ENCODE assay signal across 1 cellular context in the genomic region with DNA sequence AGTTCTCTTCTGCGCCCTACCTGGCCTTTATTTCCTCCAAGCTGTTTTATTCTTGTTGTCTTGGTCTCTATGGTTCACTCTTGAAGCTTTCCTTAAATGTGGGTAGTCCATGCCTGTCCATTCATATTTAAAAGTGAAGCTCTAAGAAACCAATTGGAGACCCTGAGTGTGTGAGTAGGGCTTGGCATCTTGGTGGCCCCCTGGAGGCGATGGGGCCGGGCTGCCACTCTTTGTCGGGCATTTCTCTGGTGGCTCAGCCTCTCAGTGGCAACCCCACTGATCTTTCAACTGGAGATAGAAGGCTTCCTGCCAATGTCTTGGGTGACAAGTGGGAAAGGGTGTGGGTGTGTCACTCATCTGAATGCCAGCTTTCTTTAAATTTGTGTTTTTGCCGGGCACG.
TF ChIP-seq lines count a peak whose summit lies in the region.

No MANE protein-coding gene starts in this region.

TF ChIP-seq in GM23338, 12 proteins besides CTCF, POLR2A, EP300 and RAD21:
- TF ChIP-seq JUNB (IDR thresholded peaks at IDR 0.05; ENCODE audit: unreplicated experiment) (no peak), NANOG (IDR thresholded peaks at IDR 0.05; ENCODE audit: borderline replicate concordance) (no peak), POLR2AphosphoS5 (IDR thresholded peaks at IDR 0.05; ENCODE audit: low read depth) (no peak), CREB1 (CRISPR knock-in tag; IDR thresholded peaks at IDR 0.05; ENCODE audit: low read depth) (no peak), ZNF331 (CRISPR knock-in tag; IDR thresholded peaks at IDR 0.05; ENCODE audit: low read depth) (no peak), ZNF114 (CRISPR knock-in tag; IDR thresholded peaks at IDR 0.05) (no peak), EZH2phosphoT487 (IDR thresholded peaks at IDR 0.05; ENCODE audit: unreplicated experiment) (no peak), STAT1 (IDR thresholded peaks at IDR 0.05; ENCODE audit: unreplicated experiment) (no peak), EZH2 (IDR thresholded peaks at IDR 0.05; ENCODE audit: low read depth, unreplicated experiment) (no peak)
- TF ChIP-seq, protein P1, sequence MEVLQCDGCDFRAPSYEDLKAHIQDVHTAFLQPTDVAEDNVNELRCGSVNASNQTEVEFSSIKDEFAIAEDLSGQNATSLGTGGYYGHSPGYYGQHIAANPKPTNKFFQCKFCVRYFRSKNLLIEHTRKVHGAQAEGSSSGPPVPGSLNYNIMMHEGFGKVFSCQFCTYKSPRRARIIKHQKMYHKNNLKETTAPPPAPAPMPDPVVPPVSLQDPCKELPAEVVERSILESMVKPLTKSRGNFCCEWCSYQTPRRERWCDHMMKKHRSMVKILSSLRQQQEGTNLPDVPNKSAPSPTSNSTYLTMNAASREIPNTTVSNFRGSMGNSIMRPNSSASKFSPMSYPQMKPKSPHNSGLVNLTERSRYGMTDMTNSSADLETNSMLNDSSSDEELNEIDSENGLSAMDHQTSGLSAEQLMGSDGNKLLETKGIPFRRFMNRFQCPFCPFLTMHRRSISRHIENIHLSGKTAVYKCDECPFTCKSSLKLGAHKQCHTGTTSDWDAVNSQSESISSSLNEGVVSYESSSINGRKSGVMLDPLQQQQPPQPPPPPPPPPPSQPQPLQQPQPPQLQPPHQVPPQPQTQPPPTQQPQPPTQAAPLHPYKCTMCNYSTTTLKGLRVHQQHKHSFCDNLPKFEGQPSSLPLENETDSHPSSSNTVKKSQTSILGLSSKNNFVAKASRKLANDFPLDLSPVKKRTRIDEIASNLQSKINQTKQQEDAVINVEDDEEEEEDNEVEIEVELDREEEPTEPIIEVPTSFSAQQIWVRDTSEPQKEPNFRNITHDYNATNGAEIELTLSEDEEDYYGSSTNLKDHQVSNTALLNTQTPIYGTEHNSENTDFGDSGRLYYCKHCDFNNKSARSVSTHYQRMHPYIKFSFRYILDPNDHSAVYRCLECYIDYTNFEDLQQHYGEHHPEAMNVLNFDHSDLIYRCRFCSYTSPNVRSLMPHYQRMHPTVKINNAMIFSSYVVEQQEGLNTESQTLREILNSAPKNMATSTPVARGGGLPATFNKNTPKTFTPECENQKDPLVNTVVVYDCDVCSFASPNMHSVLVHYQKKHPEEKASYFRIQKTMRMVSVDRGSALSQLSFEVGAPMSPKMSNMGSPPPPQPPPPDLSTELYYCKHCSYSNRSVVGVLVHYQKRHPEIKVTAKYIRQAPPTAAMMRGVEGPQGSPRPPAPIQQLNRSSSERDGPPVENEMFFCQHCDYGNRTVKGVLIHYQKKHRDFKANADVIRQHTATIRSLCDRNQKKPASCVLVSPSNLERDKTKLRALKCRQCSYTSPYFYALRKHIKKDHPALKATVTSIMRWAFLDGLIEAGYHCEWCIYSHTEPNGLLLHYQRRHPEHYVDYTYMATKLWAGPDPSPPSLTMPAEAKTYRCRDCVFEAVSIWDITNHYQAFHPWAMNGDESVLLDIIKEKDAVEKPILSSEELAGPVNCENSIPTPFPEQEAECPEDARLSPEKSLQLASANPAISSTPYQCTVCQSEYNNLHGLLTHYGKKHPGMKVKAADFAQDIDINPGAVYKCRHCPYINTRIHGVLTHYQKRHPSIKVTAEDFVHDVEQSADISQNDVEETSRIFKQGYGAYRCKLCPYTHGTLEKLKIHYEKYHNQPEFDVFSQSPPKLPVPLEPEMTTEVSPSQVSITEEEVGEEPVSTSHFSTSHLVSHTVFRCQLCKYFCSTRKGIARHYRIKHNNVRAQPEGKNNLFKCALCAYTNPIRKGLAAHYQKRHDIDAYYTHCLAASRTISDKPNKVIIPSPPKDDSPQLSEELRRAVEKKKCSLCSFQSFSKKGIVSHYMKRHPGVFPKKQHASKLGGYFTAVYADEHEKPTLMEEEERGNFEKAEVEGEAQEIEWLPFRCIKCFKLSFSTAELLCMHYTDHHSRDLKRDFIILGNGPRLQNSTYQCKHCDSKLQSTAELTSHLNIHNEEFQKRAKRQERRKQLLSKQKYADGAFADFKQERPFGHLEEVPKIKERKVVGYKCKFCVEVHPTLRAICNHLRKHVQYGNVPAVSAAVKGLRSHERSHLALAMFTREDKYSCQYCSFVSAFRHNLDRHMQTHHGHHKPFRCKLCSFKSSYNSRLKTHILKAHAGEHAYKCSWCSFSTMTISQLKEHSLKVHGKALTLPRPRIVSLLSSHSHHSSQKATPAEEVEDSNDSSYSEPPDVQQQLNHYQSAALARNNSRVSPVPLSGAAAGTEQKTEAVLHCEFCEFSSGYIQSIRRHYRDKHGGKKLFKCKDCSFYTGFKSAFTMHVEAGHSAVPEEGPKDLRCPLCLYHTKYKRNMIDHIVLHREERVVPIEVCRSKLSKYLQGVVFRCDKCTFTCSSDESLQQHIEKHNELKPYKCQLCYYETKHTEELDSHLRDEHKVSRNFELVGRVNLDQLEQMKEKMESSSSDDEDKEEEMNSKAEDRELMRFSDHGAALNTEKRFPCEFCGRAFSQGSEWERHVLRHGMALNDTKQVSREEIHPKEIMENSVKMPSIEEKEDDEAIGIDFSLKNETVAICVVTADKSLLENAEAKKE (CRISPR knock-in tag; IDR thresholded peaks at IDR 0.05) = no peak
- TF ChIP-seq, protein P2, sequence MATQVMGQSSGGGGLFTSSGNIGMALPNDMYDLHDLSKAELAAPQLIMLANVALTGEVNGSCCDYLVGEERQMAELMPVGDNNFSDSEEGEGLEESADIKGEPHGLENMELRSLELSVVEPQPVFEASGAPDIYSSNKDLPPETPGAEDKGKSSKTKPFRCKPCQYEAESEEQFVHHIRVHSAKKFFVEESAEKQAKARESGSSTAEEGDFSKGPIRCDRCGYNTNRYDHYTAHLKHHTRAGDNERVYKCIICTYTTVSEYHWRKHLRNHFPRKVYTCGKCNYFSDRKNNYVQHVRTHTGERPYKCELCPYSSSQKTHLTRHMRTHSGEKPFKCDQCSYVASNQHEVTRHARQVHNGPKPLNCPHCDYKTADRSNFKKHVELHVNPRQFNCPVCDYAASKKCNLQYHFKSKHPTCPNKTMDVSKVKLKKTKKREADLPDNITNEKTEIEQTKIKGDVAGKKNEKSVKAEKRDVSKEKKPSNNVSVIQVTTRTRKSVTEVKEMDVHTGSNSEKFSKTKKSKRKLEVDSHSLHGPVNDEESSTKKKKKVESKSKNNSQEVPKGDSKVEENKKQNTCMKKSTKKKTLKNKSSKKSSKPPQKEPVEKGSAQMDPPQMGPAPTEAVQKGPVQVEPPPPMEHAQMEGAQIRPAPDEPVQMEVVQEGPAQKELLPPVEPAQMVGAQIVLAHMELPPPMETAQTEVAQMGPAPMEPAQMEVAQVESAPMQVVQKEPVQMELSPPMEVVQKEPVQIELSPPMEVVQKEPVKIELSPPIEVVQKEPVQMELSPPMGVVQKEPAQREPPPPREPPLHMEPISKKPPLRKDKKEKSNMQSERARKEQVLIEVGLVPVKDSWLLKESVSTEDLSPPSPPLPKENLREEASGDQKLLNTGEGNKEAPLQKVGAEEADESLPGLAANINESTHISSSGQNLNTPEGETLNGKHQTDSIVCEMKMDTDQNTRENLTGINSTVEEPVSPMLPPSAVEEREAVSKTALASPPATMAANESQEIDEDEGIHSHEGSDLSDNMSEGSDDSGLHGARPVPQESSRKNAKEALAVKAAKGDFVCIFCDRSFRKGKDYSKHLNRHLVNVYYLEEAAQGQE (IDR thresholded peaks at IDR 0.05; ENCODE audit: unreplicated experiment) = no peak
- TF ChIP-seq, protein P3, sequence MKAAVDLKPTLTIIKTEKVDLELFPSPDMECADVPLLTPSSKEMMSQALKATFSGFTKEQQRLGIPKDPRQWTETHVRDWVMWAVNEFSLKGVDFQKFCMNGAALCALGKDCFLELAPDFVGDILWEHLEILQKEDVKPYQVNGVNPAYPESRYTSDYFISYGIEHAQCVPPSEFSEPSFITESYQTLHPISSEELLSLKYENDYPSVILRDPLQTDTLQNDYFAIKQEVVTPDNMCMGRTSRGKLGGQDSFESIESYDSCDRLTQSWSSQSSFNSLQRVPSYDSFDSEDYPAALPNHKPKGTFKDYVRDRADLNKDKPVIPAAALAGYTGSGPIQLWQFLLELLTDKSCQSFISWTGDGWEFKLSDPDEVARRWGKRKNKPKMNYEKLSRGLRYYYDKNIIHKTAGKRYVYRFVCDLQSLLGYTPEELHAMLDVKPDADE (IDR thresholded peaks at IDR 0.05) = no peak
